In the genomic region with DNA sequence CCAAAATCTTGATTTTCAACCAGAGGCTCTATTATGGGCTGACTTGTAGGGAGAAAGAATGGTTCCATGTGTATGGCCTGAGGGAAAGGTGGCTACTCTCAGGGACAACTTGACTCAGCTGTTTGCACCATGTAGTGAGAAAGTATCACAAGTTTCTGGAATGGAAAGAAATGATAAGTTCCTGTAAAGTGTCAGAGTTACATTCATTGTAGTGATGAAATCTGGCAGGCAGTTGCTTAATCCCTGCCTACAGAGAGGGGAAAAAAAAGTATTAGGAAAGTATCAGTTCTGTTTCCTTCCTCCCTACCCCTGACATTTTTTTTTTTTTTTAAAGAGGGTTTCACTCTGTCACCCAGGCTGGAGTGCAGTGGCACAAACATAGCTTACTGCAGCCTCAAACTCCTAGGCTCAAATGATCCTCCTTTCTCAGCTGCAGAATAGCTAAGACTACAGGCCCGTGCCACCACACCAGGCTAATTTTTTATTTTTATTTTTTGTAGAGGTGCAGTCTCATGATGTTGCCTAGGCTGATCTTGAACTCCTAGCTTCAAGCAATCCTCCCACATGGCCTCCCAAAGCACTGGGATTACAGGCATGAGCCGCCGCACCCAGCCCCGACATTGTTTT, we compare ENCODE assay signal across 1 cellular context.
A peak's percentile ranks its signal among the peaks of the same experiment; 100 is the strongest.
TF ChIP-seq lines count a peak whose summit lies in the region.

No MANE protein-coding gene starts in this region.

TF ChIP-seq in HepG2, 621 proteins besides CTCF, POLR2A, EP300 and RAD21:
- TF ChIP-seq, protein P1, sequence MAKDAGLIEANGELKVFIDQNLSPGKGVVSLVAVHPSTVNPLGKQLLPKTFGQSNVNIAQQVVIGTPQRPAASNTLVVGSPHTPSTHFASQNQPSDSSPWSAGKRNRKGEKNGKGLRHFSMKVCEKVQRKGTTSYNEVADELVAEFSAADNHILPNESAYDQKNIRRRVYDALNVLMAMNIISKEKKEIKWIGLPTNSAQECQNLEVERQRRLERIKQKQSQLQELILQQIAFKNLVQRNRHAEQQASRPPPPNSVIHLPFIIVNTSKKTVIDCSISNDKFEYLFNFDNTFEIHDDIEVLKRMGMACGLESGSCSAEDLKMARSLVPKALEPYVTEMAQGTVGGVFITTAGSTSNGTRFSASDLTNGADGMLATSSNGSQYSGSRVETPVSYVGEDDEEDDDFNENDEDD (CRISPR knock-in tag; IDR thresholded peaks at IDR 0.05; ENCODE audit: borderline replicate concordance): no peak
- TF ChIP-seq, protein P2, sequence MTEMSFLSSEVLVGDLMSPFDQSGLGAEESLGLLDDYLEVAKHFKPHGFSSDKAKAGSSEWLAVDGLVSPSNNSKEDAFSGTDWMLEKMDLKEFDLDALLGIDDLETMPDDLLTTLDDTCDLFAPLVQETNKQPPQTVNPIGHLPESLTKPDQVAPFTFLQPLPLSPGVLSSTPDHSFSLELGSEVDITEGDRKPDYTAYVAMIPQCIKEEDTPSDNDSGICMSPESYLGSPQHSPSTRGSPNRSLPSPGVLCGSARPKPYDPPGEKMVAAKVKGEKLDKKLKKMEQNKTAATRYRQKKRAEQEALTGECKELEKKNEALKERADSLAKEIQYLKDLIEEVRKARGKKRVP (CRISPR knock-in tag; IDR thresholded peaks at IDR 0.05): peak in 1 of 2 experiments; percentile 76; a peak in 2 of 4 replicates
- TF ChIP-seq FOSL2 (CRISPR knock-in tag; IDR thresholded peaks at IDR 0.05) (no peak), SMAD3 (CRISPR knock-in tag; IDR thresholded peaks at IDR 0.05) (no peak), RXRB (CRISPR knock-in tag; IDR thresholded peaks at IDR 0.05; ENCODE audit: borderline replicate concordance) (no peak), CEBPB (IDR thresholded peaks at IDR 0.05; ENCODE audit: borderline replicate concordance, low read depth, low read length) (peak; percentile 80), TGIF2 (CRISPR knock-in tag; IDR thresholded peaks at IDR 0.05) (no peak), NCOA2 (CRISPR knock-in tag; IDR thresholded peaks at IDR 0.05) (no peak), CEBPG (CRISPR knock-in tag; IDR thresholded peaks at IDR 0.05) (peak; percentile 36; the same call in 1 of the 2 replicates), ZNF138 (CRISPR knock-in tag; IDR thresholded peaks at IDR 0.05; ENCODE audit: low read depth) (no peak)
- TF ChIP-seq, protein P3, sequence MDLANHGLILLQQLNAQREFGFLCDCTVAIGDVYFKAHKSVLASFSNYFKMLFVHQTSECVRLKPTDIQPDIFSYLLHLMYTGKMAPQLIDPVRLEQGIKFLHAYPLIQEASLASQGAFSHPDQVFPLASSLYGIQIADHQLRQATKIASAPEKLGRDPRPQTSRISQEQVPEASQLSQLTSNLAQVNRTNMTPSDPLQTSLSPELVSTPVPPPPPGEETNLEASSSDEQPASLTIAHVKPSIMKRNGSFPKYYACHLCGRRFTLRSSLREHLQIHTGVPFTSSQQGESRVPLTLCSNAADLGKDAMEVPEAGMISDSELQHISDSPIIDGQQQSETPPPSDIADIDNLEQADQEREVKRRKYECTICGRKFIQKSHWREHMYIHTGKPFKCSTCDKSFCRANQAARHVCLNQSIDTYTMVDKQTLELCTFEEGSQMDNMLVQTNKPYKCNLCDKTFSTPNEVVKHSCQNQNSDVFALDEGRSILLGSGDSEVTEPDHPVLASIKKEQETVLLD (CRISPR knock-in tag; IDR thresholded peaks at IDR 0.05; ENCODE audit: low read depth): no peak
